In genomic region chr9:2192356-2192979, GRCh38 we compare ENCODE assay signal across 19 cellular contexts.
DNase-seq lines count a peak whose midpoint lies in the region; ATAC-seq lines count a peak whose summit lies in the region.
"Had no signal": no experiment of that assay in that cellular context is flagged by ENCODE, and none has a peak within 500 bp of the region (broad histone marks: within the 10 kb centered on the region; RNA-seq: fewer than 3 reads in every experiment).

No MANE protein-coding gene starts in this region.

- H3K9me3 Mint-ChIP-seq in T-helper 2 cell treated with Interferon-gamma antibody and Interleukin-4, amounts not matched to agents 5 μg/mL and 100 μg/mL, for 36 hours, result no peaks in the 10 kb centered on the region
- H3K9me3 Mint-ChIP-seq in activated T-helper 1 cell treated with anti-CD3 and anti-CD28 coated beads, Interleukin-12 subunit alpha, Interleukin-12 subunit beta, Interleukin-2, Interleukin-4 antibody, amounts not matched to agents 30 ng/mL and 10 ng/mL and 1 ng/mL, durations not matched to agents 14 hours and 24 hours and 36 hours, result no peaks in the 10 kb centered on the region
- H3K9me3 Mint-ChIP-seq in memory B cell, result no peaks in the 10 kb centered on the region
- H3K9me3 Mint-ChIP-seq in natural killer cell treated with Interleukin-12 subunit alpha and Interleukin-12 subunit beta and Interleukin-15 and Interleukin-18, amount 100 ng/mL, for 72 hours, result no peaks in the 10 kb centered on the region
- H3K9me3 Mint-ChIP-seq: nephron; stimulated activated naive B cell treated with anti-CD40 and anti-IgM and Interleukin-4, amounts not matched to agents 10 μg/mL and 1 μg/mL and 100 μg/mL, for 72 hours had no signal

- peaks cover 2% of the 10 kb centered on the region for H3K4me1 Mint-ChIP-seq in T-helper 2 cell treated with Interferon-gamma antibody and Interleukin-4, amounts not matched to agents 5 μg/mL and 100 μg/mL, for 36 hours (ENCODE audit: low read depth)
- peaks cover 14% of the 10 kb centered on the region for H3K4me1 Mint-ChIP-seq in activated T-helper 1 cell treated with anti-CD3 and anti-CD28 coated beads, Interleukin-12 subunit alpha, Interleukin-12 subunit beta, Interleukin-2, Interleukin-4 antibody, amounts not matched to agents 30 ng/mL and 10 ng/mL and 1 ng/mL, durations not matched to agents 14 hours and 24 hours and 36 hours (ENCODE audit: low read depth)
- H3K4me1 Mint-ChIP-seq in memory B cell, result no peaks in the 10 kb centered on the region
- H3K4me1 Mint-ChIP-seq in natural killer cell treated with Interleukin-12 subunit alpha and Interleukin-12 subunit beta and Interleukin-15 and Interleukin-18, amount 100 ng/mL, for 72 hours (ENCODE audit: low read depth in 2 of 2), result no peaks in the 10 kb centered on the region

- intact Hi-C loops in activated T-helper 1 cell treated with anti-CD3 and anti-CD28 coated beads, Interleukin-12 subunit alpha, Interleukin-12 subunit beta, Interleukin-2, Interleukin-4 antibody, amounts not matched to agents 30 ng/mL and 10 ng/mL and 1 ng/mL, durations not matched to agents 14 hours and 24 hours and 36 hours (cut with micrococcal nuclease), result loop anchor here (1.0 to 10.0 kb wide), 5 partner anchors 34 to 432 kb away; partner anchors contain the start of gene VLDLR

- H3K4me3 Mint-ChIP-seq in T-helper 2 cell treated with Interferon-gamma antibody and Interleukin-4, amounts not matched to agents 5 μg/mL and 100 μg/mL, for 36 hours, result no peak overlapping the region
- no peak overlapping the region for H3K4me3 Mint-ChIP-seq in activated T-helper 1 cell treated with anti-CD3 and anti-CD28 coated beads, Interleukin-12 subunit alpha, Interleukin-12 subunit beta, Interleukin-2, Interleukin-4 antibody, amounts not matched to agents 30 ng/mL and 10 ng/mL and 1 ng/mL, durations not matched to agents 14 hours and 24 hours and 36 hours
- no peak overlapping the region for H3K4me3 Mint-ChIP-seq in memory B cell
- no peak overlapping the region for H3K4me3 Mint-ChIP-seq in natural killer cell treated with Interleukin-12 subunit alpha and Interleukin-12 subunit beta and Interleukin-15 and Interleukin-18, amount 100 ng/mL, for 72 hours
- H3K4me3 Mint-ChIP-seq: nephron; stimulated activated naive B cell treated with anti-CD40 and anti-IgM and Interleukin-4, amounts not matched to agents 10 μg/mL and 1 μg/mL and 100 μg/mL, for 72 hours had no signal

- peaks cover 45% of the 10 kb centered on the region for H3K36me3 Mint-ChIP-seq in T-helper 2 cell treated with Interferon-gamma antibody and Interleukin-4, amounts not matched to agents 5 μg/mL and 100 μg/mL, for 36 hours (ENCODE audit: low read depth)
- H3K36me3 Mint-ChIP-seq in activated T-helper 1 cell treated with anti-CD3 and anti-CD28 coated beads, Interleukin-12 subunit alpha, Interleukin-12 subunit beta, Interleukin-2, Interleukin-4 antibody, amounts not matched to agents 30 ng/mL and 10 ng/mL and 1 ng/mL, durations not matched to agents 14 hours and 24 hours and 36 hours (ENCODE audit: low read depth), result peaks cover 49% of the 10 kb centered on the region
- peaks cover 68% of the 10 kb centered on the region for H3K36me3 Mint-ChIP-seq in memory B cell
- peaks cover 25% of the 10 kb centered on the region for H3K36me3 Mint-ChIP-seq in natural killer cell treated with Interleukin-12 subunit alpha and Interleukin-12 subunit beta and Interleukin-15 and Interleukin-18, amount 100 ng/mL, for 72 hours

- DNase-seq in T-helper 2 cell treated with Interferon-gamma antibody and Interleukin-4, amounts not matched to agents 5 μg/mL and 100 μg/mL, for 36 hours (ENCODE audit: low spot score), result no peak
- no peak for DNase-seq in T-helper 2 cell
- peak; percentile 25 for DNase-seq in EH (ENCODE audit: low read depth)
- no peak for DNase-seq in activated T-helper 1 cell treated with anti-CD3 and anti-CD28 coated beads, Interleukin-12 subunit alpha, Interleukin-12 subunit beta, Interleukin-2, Interleukin-4 antibody, amounts not matched to agents 30 ng/mL and 10 ng/mL and 1 ng/mL, durations not matched to agents 14 hours and 24 hours and 36 hours (ENCODE audit: low spot score)
- DNase-seq in memory B cell (ENCODE audit: low spot score in 2 of 2), result no peak
- DNase-seq in natural killer cell treated with Interleukin-12 subunit alpha and Interleukin-12 subunit beta and Interleukin-15 and Interleukin-18, amount 100 ng/mL, for 72 hours (ENCODE audit: low spot score), result no peak
- DNase-seq in NCI-H1048 (lab: John Stamatoyannopoulos, UW), result no peak
- DNase-seq: activated CD8-positive, alpha-beta memory T cell treated with anti-CD3 and anti-CD28 coated beads, Interleukin-2, amount 50 U/mL, for 48 hours; activated gamma-delta T cell; amygdala; Calu3; DND-41; hippocampal formation; NCI-H1694 treated with DMSO at 0.1 percent for 48 hours; stimulated activated naive B cell treated with anti-CD40 and anti-IgM and Interleukin-4, amounts not matched to agents 10 μg/mL and 1 μg/mL and 100 μg/mL, for 72 hours; T1000; testis had no signal

- no peaks in the 10 kb centered on the region for H3K27me3 Mint-ChIP-seq in T-helper 2 cell treated with Interferon-gamma antibody and Interleukin-4, amounts not matched to agents 5 μg/mL and 100 μg/mL, for 36 hours (ENCODE audit: low read depth)
- no peaks in the 10 kb centered on the region for H3K27me3 Mint-ChIP-seq in activated T-helper 1 cell treated with anti-CD3 and anti-CD28 coated beads, Interleukin-12 subunit alpha, Interleukin-12 subunit beta, Interleukin-2, Interleukin-4 antibody, amounts not matched to agents 30 ng/mL and 10 ng/mL and 1 ng/mL, durations not matched to agents 14 hours and 24 hours and 36 hours (ENCODE audit: insufficient read depth)
- no peaks in the 10 kb centered on the region for H3K27me3 Mint-ChIP-seq in memory B cell
- no peaks in the 10 kb centered on the region for H3K27me3 Mint-ChIP-seq in natural killer cell treated with Interleukin-12 subunit alpha and Interleukin-12 subunit beta and Interleukin-15 and Interleukin-18, amount 100 ng/mL, for 72 hours
- H3K27me3 Mint-ChIP-seq: stimulated activated naive B cell treated with anti-CD40 and anti-IgM and Interleukin-4, amounts not matched to agents 10 μg/mL and 1 μg/mL and 100 μg/mL, for 72 hours had no signal

- ATAC-seq in memory B cell (ENCODE audit: low read depth), result no peak
- no peak for ATAC-seq in natural killer cell treated with Interleukin-12 subunit alpha and Interleukin-12 subunit beta and Interleukin-15 and Interleukin-18, amount 100 ng/mL, for 72 hours
- no peak for ATAC-seq in GM21528 (IDR thresholded peaks at IDR 0.05; ENCODE audit: low FRiP score, unreplicated experiment)
- ATAC-seq: stimulated activated naive B cell treated with anti-CD40 and anti-IgM and Interleukin-4, amounts not matched to agents 10 μg/mL and 1 μg/mL and 100 μg/mL, for 72 hours had no signal

- H3K27ac Mint-ChIP-seq in T-helper 2 cell treated with Interferon-gamma antibody and Interleukin-4, amounts not matched to agents 5 μg/mL and 100 μg/mL, for 36 hours, result peak overlapping the region; percentile 37
- peak overlapping the region; percentile 95 for H3K27ac Mint-ChIP-seq in activated T-helper 1 cell treated with anti-CD3 and anti-CD28 coated beads, Interleukin-12 subunit alpha, Interleukin-12 subunit beta, Interleukin-2, Interleukin-4 antibody, amounts not matched to agents 30 ng/mL and 10 ng/mL and 1 ng/mL, durations not matched to agents 14 hours and 24 hours and 36 hours
- peak overlapping the region; percentile 25 for H3K27ac Mint-ChIP-seq in memory B cell
- no peak overlapping the region for H3K27ac Mint-ChIP-seq in natural killer cell treated with Interleukin-12 subunit alpha and Interleukin-12 subunit beta and Interleukin-15 and Interleukin-18, amount 100 ng/mL, for 72 hours
- H3K27ac Mint-ChIP-seq: stimulated activated naive B cell treated with anti-CD40 and anti-IgM and Interleukin-4, amounts not matched to agents 10 μg/mL and 1 μg/mL and 100 μg/mL, for 72 hours had no signal

Comparison
In these comparisons a context has a peak if more than half of its experiments do, and no peak if none do; other contexts are left out.
1. H3K27ac Mint-ChIP-seq: peak in T-helper 2 cell treated with Interferon-gamma antibody and Interleukin-4, amounts not matched to agents 5 μg/mL and 100 μg/mL, for 36 hours (single experiment), activated T-helper 1 cell treated with anti-CD3 and anti-CD28 coated beads, Interleukin-12 subunit alpha, Interleukin-12 subunit beta, Interleukin-2, Interleukin-4 antibody, amounts not matched to agents 30 ng/mL and 10 ng/mL and 1 ng/mL, durations not matched to agents 14 hours and 24 hours and 36 hours (single experiment) and memory B cell (single experiment); none in natural killer cell treated with Interleukin-12 subunit alpha and Interleukin-12 subunit beta and Interleukin-15 and Interleukin-18, amount 100 ng/mL, for 72 hours (0 of 2).